8 cellular contexts compared by ENCODE assay signal in genomic region chr12:96427269-96427729, GRCh38. TPM values are rescaled to one million over a fixed set of nuclear protein-coding genes. Genes with fewer than 3 reads are reported as not detected.
DNase-seq lines count a peak whose midpoint lies in the region; ATAC-seq and FAIRE-seq lines count a peak whose summit lies in the region.

No MANE protein-coding gene starts in this region.

- H3K4me3 ChIP-seq in skeletal muscle tissue (ENCODE audit: low read length in 3 of 3): no peak overlapping the region
- H3K4me3 ChIP-seq in CD4-positive, alpha-beta memory T cell (ENCODE audit: low read length in 2 of 2): no peak overlapping the region

- DNase-seq in A172 (ENCODE audit: low spot score): peak; percentile 99
- peak; percentile 79 for DNase-seq in HTR-8/SVneo (ENCODE audit: insufficient read length, low spot score)
- DNase-seq in amniotic stem cell (lab: John Stamatoyannopoulos, UW): peak; percentile 98
- peak; percentile 70 for DNase-seq in hepatic stellate cell (ENCODE audit: low spot score)
- no peak for DNase-seq in CD4-positive, alpha-beta memory T cell
- DNase-seq in DMS79 (lab: John Stamatoyannopoulos, UW): no peak

- H3K27me3 ChIP-seq in skeletal muscle tissue (ENCODE audit: control insufficient read depth in 3 of 3, insufficient read depth in 3 of 3, low read length in 3 of 3): no peaks in the 10 kb centered on the region
- no peaks in the 10 kb centered on the region for H3K27me3 ChIP-seq in CD4-positive, alpha-beta memory T cell (ENCODE audit: insufficient read depth, low read length)

- peaks cover 0 to 3% (median 0%) of the 10 kb centered on the region in 3 donors for H3K4me1 ChIP-seq in skeletal muscle tissue (ENCODE audit: control insufficient read depth in 3 of 3, insufficient read depth in 3 of 3, low read length in 3 of 3)
- H3K4me1 ChIP-seq in CD4-positive, alpha-beta memory T cell (ENCODE audit: insufficient read depth, low read length): peaks cover 7% of the 10 kb centered on the region

- intact Hi-C loops in CD4-positive, alpha-beta memory T cell (cut with micrococcal nuclease): no loop called here

- ATAC-seq in HG03139 (IDR thresholded peaks at IDR 0.05; ENCODE audit: unreplicated experiment): no peak

- peak overlapping the region in 3 of 7 donors; percentile 1 to 87 (median 30) for H3K27ac Mint-ChIP-seq in CD4-positive, alpha-beta memory T cell

- POLR2A ChIA-PET in CD4-positive, alpha-beta memory T cell (lab: Charles Lee; ENCODE audit: partially characterized antibody): no interaction called here

- H3K9me3 Mint-ChIP-seq in CD4-positive, alpha-beta memory T cell: no peaks in the 10 kb centered on the region

- H3K4me3 Mint-ChIP-seq in CD4-positive, alpha-beta memory T cell: no peak overlapping the region

- H3K36me3 Mint-ChIP-seq in CD4-positive, alpha-beta memory T cell: no peaks in the 10 kb centered on the region

- H3K9ac ChIP-seq in skeletal muscle tissue (ENCODE audit: low read depth in 1 of 3, low read length in 3 of 3): peak overlapping the region in 1 of 3 donors; percentile 36

- FAIRE-seq in HTR-8/SVneo (lab: Jason Lieb, UNC): peak; percentile 97

- H3K9me3 ChIP-seq in skeletal muscle tissue (ENCODE audit: control insufficient read depth in 3 of 3, low read length in 3 of 3): no peaks in the 10 kb centered on the region
- H3K9me3 ChIP-seq in CD4-positive, alpha-beta memory T cell (ENCODE audit: control insufficient read depth in 1 of 2, low read length in 2 of 2): no peaks in the 10 kb centered on the region

- H3K27me3 Mint-ChIP-seq in CD4-positive, alpha-beta memory T cell: no peaks in the 10 kb centered on the region

- no peaks in the 10 kb centered on the region for H3K36me3 ChIP-seq in skeletal muscle tissue (ENCODE audit: control insufficient read depth in 3 of 3, insufficient read depth in 3 of 3, low read length in 3 of 3)
- H3K36me3 ChIP-seq in CD4-positive, alpha-beta memory T cell (ENCODE audit: insufficient read depth, low read length): no peaks in the 10 kb centered on the region

- H3K4me1 Mint-ChIP-seq in CD4-positive, alpha-beta memory T cell: peaks cover 6 to 24% (median 13%) of the 10 kb centered on the region in 4 donors

- CTCF ChIA-PET in CD4-positive, alpha-beta memory T cell (lab: Charles Lee; ENCODE audit: partially characterized antibody): no interaction called here

- peak overlapping the region; percentile 82 for H3K27ac ChIP-seq in skeletal muscle tissue (ENCODE audit: low read depth, low read length)
- H3K27ac ChIP-seq in CD4-positive, alpha-beta memory T cell (ENCODE audit: low read depth, low read length): no peak overlapping the region

RNA-seq across cellular contexts. Expression of gene CDK17, which starts 27.1 kb away (rescaled TPM):
- 38.9 and 43.3 TPM in 2 replicates for total RNA-seq in A172 (2014; rRNA removed; shearing (Covaris generic))
- total RNA-seq in skeletal muscle tissue: 42.8 TPM
- 10 to 100 TPM; 66.9 to 67.4 TPM for total RNA-seq in CD4-positive, alpha-beta memory T cell
- polyA plus RNA-seq in CD4-positive, alpha-beta memory T cell: 10 to 100 TPM; 30.5 to 31.5 TPM

Comparison
In these comparisons a context has a peak if more than half of its experiments do, and no peak if none do; other contexts are left out.
1. DNase-seq: peak in A172 (single experiment), HTR-8/SVneo (single experiment), amniotic stem cell (single experiment) and hepatic stellate cell (single experiment); none in CD4-positive, alpha-beta memory T cell (0 of 5) and DMS79 (single experiment).